Comparison of ENCODE assay signal across 8 cellular contexts in the genomic region with DNA sequence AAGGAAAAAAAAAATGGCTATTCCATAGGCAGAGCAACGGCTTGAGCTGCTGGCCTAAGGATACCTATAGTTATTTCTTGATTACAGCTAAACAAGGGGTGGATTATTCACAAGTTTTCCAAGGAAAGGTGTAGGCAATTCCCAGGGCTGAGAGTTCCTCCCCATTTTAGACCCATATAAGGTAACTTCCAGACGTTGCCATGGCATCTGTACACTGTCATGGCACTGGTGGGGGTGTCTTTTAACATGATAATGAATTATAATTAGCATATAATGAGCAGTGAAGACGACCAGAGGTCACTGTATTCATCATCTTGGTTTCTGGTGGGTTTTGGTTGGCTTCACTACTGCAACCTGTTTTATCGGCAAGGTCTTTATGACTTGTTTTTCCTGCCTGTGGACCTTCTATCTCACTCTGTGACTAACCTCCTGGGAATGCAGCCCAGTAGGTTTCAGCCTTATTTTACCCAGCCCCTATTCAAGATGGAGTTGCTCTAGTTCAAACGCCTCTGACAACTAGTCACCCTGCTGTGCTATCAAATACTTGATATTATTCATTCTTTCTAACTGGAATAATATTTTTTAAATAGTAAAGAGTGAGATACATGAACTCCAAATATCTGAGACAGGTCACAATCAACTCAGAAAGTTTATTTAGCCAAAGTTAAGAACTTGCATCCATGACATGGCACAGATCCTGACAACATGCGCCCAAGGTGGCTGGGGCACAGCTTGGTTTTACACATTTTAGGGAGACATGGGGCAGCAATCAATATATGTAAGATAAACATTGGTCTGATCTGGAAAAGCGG. TPM values are rescaled to one million over a fixed set of nuclear protein-coding genes. Genes with fewer than 3 reads are reported as not detected.
DNase-seq lines count a peak whose midpoint lies in the region; ATAC-seq and TF ChIP-seq lines count a peak whose summit lies in the region.

No MANE protein-coding gene starts in this region.

- intact Hi-C loops in HCT116 (cut with micrococcal nuclease): loop anchor here (5.0 kb wide), 1 partner anchor 377 kb away; a partner anchor contains a TSS
- intact Hi-C loops in sigmoid colon (cut with DNase I): loop anchor here (2.0 to 5.0 kb wide), 2 partner anchors 377 to 943 kb away; a partner anchor contains a TSS

- H3K9me3 ChIP-seq in HCT116 (ENCODE audit: control insufficient read depth in 1 of 2, insufficient read depth in 1 of 2, low read depth in 1 of 2, low read length in 2 of 2): no peaks in the 10 kb centered on the region
- H3K9me3 ChIP-seq in sigmoid colon: no peaks in the 10 kb centered on the region

- POLR2A ChIA-PET in HCT116 (lab: Charles Lee): no interaction called here

- peak; percentile 24 for TF ChIP-seq RAD21 in HCT116 (IDR thresholded peaks at IDR 0.05; ENCODE audit: low read depth)

- H3K9me2 ChIP-seq in HCT116 (ENCODE audit: insufficient read depth): no peaks in the 10 kb centered on the region

- H3K4me3 ChIP-seq in HCT116 (replicated peaks in 1 of 2; ENCODE audit: low read depth in 1 of 2, low read length in 2 of 2) (peak overlapping the region; percentile 77 to 80), foreskin fibroblast (ENCODE audit: low read depth in 1 of 2, low read length in 2 of 2) (peak overlapping the region; percentile 67 to 86), sigmoid colon (peak overlapping the region; percentile 57 to 87 (median 82))

- RAD21 ChIA-PET in HCT116 (lab: Charles Lee; ENCODE audit: low non-redundant PET in 1 of 2, low total read pairs in 2 of 2, uncharacterized antibody in 2 of 2, unreplicated experiment in 2 of 2): no interaction called here

- TF ChIP-seq POLR2A in HCT116 (IDR thresholded peaks at IDR 0.05; ENCODE audit: borderline replicate concordance, extremely low read depth, insufficient read depth, insufficient read length) (no peak), sigmoid colon (IDR thresholded peaks at IDR 0.05) (no peak)

- H3K27ac ChIP-seq in HCT116 (ENCODE audit: low read depth, low read length): peak overlapping the region; percentile 83
- peak overlapping the region in 1 of 4 donors; percentile 96 for H3K27ac ChIP-seq in sigmoid colon

- DNase-seq in HCT116 (ENCODE audit: low read depth, low spot score) (peak; percentile 86), SW480 (ENCODE audit: low spot score) (peak; percentile 13), foreskin fibroblast (peak in 1 of 2 donors; percentile 1), sigmoid colon (no peak), NCI-H1048 (lab: John Stamatoyannopoulos, UW) (no peak)
- DNase-seq in activated CD4-positive, alpha-beta T cell treated with anti-CD3 and anti-CD28 coated beads, Interleukin-2, amount 50 U/mL, for 4 hours: no peak

- no peaks in the 10 kb centered on the region for H3K27me3 ChIP-seq in HCT116 (ENCODE audit: insufficient read depth, low read length)
- no peaks in the 10 kb centered on the region for H3K27me3 ChIP-seq in sigmoid colon

- WGBS in sigmoid colon, 2 donors: 32 to 67% methylated on average over 7 of the region's 7 CpGs

- peaks cover 9 to 26% of the 10 kb centered on the region in 2 experiments for H3K4me1 ChIP-seq in HCT116 (ENCODE audit: control insufficient read depth in 1 of 2, insufficient read depth in 2 of 2, low read length in 2 of 2)
- H3K4me1 ChIP-seq in sigmoid colon: peaks cover 0 to 30% (median 22%) of the 10 kb centered on the region in 4 donors

- no TSS peak for BruUV-seq in HCT116 (replicated peaks; lab: Mats Ljungman, UMichigan)

- no peaks in the 10 kb centered on the region for H4K20me1 ChIP-seq in HCT116 (ENCODE audit: insufficient read depth)

- peaks cover 0 to 2% of the 10 kb centered on the region in 2 experiments; a peak in 1 of 4 replicates for H3K36me3 ChIP-seq in HCT116 (ENCODE audit: control insufficient read depth in 1 of 2, insufficient read depth in 2 of 2, low read length in 2 of 2)
- H3K36me3 ChIP-seq in sigmoid colon: peaks cover 0 to 4% (median 2%) of the 10 kb centered on the region in 4 donors

- H2AFZ ChIP-seq in HCT116 (ENCODE audit: low read depth, low read length, poor library complexity, severe bottlenecking): no peak overlapping the region

- peak overlapping the region; percentile 83 for H3K9ac ChIP-seq in HCT116 (ENCODE audit: low read length)

- H3K79me2 ChIP-seq in HCT116 (ENCODE audit: insufficient read depth, low read length): peaks cover 26% of the 10 kb centered on the region

- TF ChIP-seq EP300 in sigmoid colon (IDR thresholded peaks at IDR 0.05): no peak

- CTCF ChIA-PET in HCT116 (lab: Charles Lee): no interaction called here

- ATAC-seq in HCT116: peak; percentile 54
- ATAC-seq in GM19467 (IDR thresholded peaks at IDR 0.05; ENCODE audit: unreplicated experiment): no peak
- no peak for ATAC-seq in HG03521 (IDR thresholded peaks at IDR 0.05; ENCODE audit: unreplicated experiment)

- H3K4me2 ChIP-seq in HCT116 (ENCODE audit: low read length): peak overlapping the region; percentile 82

- TF ChIP-seq CTCF in HCT116 (IDR thresholded peaks at IDR 0.05 in 2 of 3, conservative IDR thresholded peaks at IDR 0.05 in 1 of 3; ENCODE audit: borderline replicate concordance in 1 of 3, insufficient read depth in 1 of 3, low read depth in 2 of 3, low read length in 2 of 3) (no peak), foreskin fibroblast (IDR thresholded peaks at IDR 0.05; ENCODE audit: low read depth, low read length) (no peak), sigmoid colon (IDR thresholded peaks at IDR 0.05) (no peak)

TF ChIP-seq in HCT116, 20 proteins besides CTCF, POLR2A, EP300 and RAD21 (continues in another document):
- TF ChIP-seq POLR2AphosphoS5 (IDR thresholded peaks at IDR 0.05; ENCODE audit: low read depth, low read length) (peak; percentile 50; the same call in 1 of the 2 replicates), TCF7L2 (IDR thresholded peaks at IDR 0.05; ENCODE audit: borderline replicate concordance, extremely low read depth, insufficient read depth, insufficient read length) (no peak), ZNF274 (IDR thresholded peaks at IDR 0.05; ENCODE audit: low read depth, low read length) (no peak), EGR1 (IDR thresholded peaks at IDR 0.05; ENCODE audit: low read depth) (peak; percentile 23; the same call in 1 of the 2 replicates), FOSL1 (IDR thresholded peaks at IDR 0.05; ENCODE audit: low read depth) (peak; percentile 90), SIN3A (IDR thresholded peaks at IDR 0.05; ENCODE audit: low read depth) (peak; percentile 68), EZH2phosphoT487 (IDR thresholded peaks at IDR 0.05; ENCODE audit: borderline replicate concordance) (no peak), SRF (IDR thresholded peaks at IDR 0.05; ENCODE audit: low read depth) (peak; percentile 95), ELF1 (IDR thresholded peaks at IDR 0.05; ENCODE audit: borderline replicate concordance, low read depth) (peak; percentile 16; the same call in 1 of the 2 replicates), CEBPB (IDR thresholded peaks at IDR 0.05; ENCODE audit: low read depth) (peak; percentile 50; the same call in 1 of the 2 replicates), CBX3 (IDR thresholded peaks at IDR 0.05; ENCODE audit: low read depth) (peak; percentile 92), JUND (IDR thresholded peaks at IDR 0.05) (peak; percentile 89)
- TF ChIP-seq, protein P1, sequence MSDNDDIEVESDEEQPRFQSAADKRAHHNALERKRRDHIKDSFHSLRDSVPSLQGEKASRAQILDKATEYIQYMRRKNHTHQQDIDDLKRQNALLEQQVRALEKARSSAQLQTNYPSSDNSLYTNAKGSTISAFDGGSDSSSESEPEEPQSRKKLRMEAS (IDR thresholded peaks at IDR 0.05): peak; percentile 42; the same call in 1 of the 2 replicates
- TF ChIP-seq, protein P2, sequence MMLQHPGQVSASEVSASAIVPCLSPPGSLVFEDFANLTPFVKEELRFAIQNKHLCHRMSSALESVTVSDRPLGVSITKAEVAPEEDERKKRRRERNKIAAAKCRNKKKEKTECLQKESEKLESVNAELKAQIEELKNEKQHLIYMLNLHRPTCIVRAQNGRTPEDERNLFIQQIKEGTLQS (IDR thresholded peaks at IDR 0.05): 0 out of 2 replicates have a peak, but pooled peaks have one; percentile 32
- TF ChIP-seq, protein P3, sequence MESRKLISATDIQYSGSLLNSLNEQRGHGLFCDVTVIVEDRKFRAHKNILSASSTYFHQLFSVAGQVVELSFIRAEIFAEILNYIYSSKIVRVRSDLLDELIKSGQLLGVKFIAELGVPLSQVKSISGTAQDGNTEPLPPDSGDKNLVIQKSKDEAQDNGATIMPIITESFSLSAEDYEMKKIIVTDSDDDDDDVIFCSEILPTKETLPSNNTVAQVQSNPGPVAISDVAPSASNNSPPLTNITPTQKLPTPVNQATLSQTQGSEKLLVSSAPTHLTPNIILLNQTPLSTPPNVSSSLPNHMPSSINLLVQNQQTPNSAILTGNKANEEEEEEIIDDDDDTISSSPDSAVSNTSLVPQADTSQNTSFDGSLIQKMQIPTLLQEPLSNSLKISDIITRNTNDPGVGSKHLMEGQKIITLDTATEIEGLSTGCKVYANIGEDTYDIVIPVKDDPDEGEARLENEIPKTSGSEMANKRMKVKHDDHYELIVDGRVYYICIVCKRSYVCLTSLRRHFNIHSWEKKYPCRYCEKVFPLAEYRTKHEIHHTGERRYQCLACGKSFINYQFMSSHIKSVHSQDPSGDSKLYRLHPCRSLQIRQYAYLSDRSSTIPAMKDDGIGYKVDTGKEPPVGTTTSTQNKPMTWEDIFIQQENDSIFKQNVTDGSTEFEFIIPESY (IDR thresholded peaks at IDR 0.05; ENCODE audit: extremely low read depth, insufficient replicate concordance, low read length): no peak

RNA-seq across cellular contexts. Expression of a gene that starts 1.4 kb away (rescaled TPM):
- total RNA-seq in HCT116 (2021; ENCODE audit: unreplicated experiment): 19.6 TPM
- polyA plus RNA-seq in HCT116 (2012): 6.9 and 9.1 TPM in 2 replicates
- 10 to 100 TPM; 21.9 to 30.1 (median 27.6) TPM for total RNA-seq in sigmoid colon
- 10 to 100 TPM in 1 of 3 donors, 1 to 10 TPM in 2; 3.9 to 11.6 (median 4.8) TPM for polyA plus RNA-seq in sigmoid colon

RNA-seq across cellular contexts. Expression of a gene that starts 42.7 kb away (rescaled TPM):
- total RNA-seq in HCT116 (2021; ENCODE audit: unreplicated experiment): not detected
- polyA plus RNA-seq in HCT116 (2012): not detected in 2 replicates
- total RNA-seq in sigmoid colon: 10 to 100 TPM in 2 of 4 donors, 1 to 10 TPM in 2; 5.7 to 12.7 (median 9.2) TPM
- 1 to 10 TPM in 1 of 3 donors, under 1 TPM in 1, not detected in 1; 0.60 to 2.7 TPM for polyA plus RNA-seq in sigmoid colon

Comparison
In these comparisons a context has a peak if more than half of its experiments do, and no peak if none do; other contexts are left out.
1. DNase-seq: peak in HCT116 (single experiment) and SW480 (single experiment); none in sigmoid colon (single experiment), NCI-H1048 (single experiment) and activated CD4-positive, alpha-beta T cell treated with anti-CD3 and anti-CD28 coated beads, Interleukin-2, amount 50 U/mL, for 4 hours (0 of 2).
2. Peak in every context shown above with its lines, with median percentiles within 50 percentile points of each other: H3K4me3 ChIP-seq.